1 cellular context compared by ENCODE assay signal in the genomic region with DNA sequence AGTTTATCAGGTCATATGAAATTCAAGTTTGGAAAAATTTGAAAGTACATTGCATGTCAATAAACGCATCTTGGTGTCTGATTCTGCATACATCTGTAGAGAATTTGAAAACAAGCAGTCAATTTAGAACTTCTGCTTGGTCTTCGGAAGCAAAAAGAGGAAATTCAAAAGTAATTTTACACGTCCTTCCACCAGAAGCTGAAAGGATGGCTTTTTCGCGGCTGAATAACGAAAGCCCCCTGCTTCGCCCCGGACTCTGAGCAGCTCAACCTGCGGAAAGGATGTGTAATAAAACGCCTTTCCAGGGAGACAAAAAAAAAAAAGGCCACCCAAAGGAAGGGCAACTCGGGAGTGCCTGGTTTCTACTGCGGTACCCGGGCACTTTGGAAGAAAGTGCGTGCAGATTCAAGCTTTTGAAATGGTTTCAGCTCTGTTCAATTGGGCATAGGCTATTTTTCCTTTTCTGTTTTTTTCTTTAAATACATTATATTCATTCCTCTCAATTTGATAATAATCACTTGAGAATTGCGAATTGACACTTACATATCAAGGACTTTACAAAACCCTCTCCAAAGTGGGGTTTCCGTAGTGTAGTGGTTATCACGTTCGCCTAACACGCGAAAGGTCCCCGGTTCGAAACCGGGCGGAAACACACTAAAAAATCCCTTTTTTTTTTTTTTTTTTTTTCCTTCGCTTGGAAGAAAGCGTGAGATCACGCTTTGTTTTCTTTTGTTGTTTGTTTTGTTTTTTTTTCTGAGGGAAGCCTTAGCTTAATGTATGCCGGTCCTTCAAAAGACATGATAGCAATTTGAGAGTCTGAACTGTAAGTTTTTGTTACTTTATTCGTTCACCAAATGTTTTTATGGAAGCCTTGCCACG.
TF ChIP-seq lines count a peak whose summit lies in the region.

No MANE protein-coding gene starts in this region.

TF ChIP-seq in K562, 482 proteins besides CTCF, POLR2A, EP300 and RAD21 (continues in another document):
- no peak for TF ChIP-seq NR3C1 (CRISPR knock-in tag; IDR thresholded peaks at IDR 0.05)
- TF ChIP-seq, protein P1, sequence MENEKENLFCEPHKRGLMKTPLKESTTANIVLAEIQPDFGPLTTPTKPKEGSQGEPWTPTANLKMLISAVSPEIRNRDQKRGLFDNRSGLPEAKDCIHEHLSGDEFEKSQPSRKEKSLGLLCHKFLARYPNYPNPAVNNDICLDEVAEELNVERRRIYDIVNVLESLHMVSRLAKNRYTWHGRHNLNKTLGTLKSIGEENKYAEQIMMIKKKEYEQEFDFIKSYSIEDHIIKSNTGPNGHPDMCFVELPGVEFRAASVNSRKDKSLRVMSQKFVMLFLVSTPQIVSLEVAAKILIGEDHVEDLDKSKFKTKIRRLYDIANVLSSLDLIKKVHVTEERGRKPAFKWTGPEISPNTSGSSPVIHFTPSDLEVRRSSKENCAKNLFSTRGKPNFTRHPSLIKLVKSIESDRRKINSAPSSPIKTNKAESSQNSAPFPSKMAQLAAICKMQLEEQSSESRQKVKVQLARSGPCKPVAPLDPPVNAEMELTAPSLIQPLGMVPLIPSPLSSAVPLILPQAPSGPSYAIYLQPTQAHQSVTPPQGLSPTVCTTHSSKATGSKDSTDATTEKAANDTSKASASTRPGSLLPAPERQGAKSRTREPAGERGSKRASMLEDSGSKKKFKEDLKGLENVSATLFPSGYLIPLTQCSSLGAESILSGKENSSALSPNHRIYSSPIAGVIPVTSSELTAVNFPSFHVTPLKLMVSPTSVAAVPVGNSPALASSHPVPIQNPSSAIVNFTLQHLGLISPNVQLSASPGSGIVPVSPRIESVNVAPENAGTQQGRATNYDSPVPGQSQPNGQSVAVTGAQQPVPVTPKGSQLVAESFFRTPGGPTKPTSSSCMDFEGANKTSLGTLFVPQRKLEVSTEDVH (IDR thresholded peaks at IDR 0.05; ENCODE audit: low read depth, partially characterized antibody) = peak; percentile 36
- TF ChIP-seq FOXK2 (conservative IDR thresholded peaks at IDR 0.05 in 1 of 2, IDR thresholded peaks at IDR 0.05 in 1 of 2; ENCODE audit: low read depth in 2 of 2) = peak; percentile 14 to 73; a peak in 1 of 4 replicates
- peak; percentile 83 for TF ChIP-seq MYC (IDR thresholded peaks at IDR 0.05; ENCODE audit: low read depth, low read length)
- TF ChIP-seq MYC (CRISPR knock-in tag; IDR thresholded peaks at IDR 0.05; ENCODE audit: borderline replicate concordance, low read depth) = no peak
- peak; percentile 85 to 90; a peak in 3 of 4 replicates for TF ChIP-seq ARNT (IDR thresholded peaks at IDR 0.05)
- no peak for TF ChIP-seq KLF13 (tag; IDR thresholded peaks at IDR 0.05; ENCODE audit: borderline replicate concordance, low read depth)
- peak; percentile 43; the same call in 1 of the 2 replicates for TF ChIP-seq SOX6 (IDR thresholded peaks at IDR 0.05)
- TF ChIP-seq, protein P2, sequence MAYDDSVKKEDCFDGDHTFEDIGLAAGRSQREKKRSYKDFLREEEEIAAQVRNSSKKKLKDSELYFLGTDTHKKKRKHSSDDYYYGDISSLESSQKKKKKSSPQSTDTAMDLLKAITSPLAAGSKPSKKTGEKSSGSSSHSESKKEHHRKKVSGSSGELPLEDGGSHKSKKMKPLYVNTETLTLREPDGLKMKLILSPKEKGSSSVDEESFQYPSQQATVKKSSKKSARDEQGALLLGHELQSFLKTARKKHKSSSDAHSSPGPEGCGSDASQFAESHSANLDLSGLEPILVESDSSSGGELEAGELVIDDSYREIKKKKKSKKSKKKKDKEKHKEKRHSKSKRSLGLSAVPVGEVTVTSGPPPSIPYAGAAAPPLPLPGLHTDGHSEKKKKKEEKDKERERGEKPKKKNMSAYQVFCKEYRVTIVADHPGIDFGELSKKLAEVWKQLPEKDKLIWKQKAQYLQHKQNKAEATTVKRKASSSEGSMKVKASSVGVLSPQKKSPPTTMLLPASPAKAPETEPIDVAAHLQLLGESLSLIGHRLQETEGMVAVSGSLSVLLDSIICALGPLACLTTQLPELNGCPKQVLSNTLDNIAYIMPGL (CRISPR knock-in tag; IDR thresholded peaks at IDR 0.05) = peak; percentile 75; the same call in 1 of the 2 replicates
- peak; percentile 36; the same call in 1 of the 2 replicates for TF ChIP-seq ZNF274 (IDR thresholded peaks at IDR 0.05; ENCODE audit: borderline replicate concordance, low read depth, low read length)
- TF ChIP-seq POLR3A (IDR thresholded peaks at IDR 0.05; ENCODE audit: borderline replicate concordance, extremely low read depth, insufficient read depth, insufficient read length) = peak; percentile 91
- TF ChIP-seq POLR2H (tag; IDR thresholded peaks at IDR 0.05; ENCODE audit: low read depth) = peak; percentile 100
- 0 out of 2 replicates have a peak, but pooled peaks have one; percentile 35 for TF ChIP-seq HDAC2 (IDR thresholded peaks at IDR 0.05)
- TF ChIP-seq, protein P3, sequence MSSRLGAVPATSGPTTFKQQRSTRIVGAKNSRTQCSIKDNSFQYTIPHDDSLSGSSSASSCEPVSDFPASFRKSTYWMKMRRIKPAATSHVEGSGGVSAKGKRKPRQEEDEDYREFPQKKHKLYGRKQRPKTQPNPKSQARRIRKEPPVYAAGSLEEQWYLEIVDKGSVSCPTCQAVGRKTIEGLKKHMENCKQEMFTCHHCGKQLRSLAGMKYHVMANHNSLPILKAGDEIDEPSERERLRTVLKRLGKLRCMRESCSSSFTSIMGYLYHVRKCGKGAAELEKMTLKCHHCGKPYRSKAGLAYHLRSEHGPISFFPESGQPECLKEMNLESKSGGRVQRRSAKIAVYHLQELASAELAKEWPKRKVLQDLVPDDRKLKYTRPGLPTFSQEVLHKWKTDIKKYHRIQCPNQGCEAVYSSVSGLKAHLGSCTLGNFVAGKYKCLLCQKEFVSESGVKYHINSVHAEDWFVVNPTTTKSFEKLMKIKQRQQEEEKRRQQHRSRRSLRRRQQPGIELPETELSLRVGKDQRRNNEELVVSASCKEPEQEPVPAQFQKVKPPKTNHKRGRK (tag; IDR thresholded peaks at IDR 0.05) = 0 out of 2 replicates have a peak, but pooled peaks have one; percentile 10
- TF ChIP-seq ZNF3 (CRISPR knock-in tag; IDR thresholded peaks at IDR 0.05) = no peak
- TF ChIP-seq, protein P4, sequence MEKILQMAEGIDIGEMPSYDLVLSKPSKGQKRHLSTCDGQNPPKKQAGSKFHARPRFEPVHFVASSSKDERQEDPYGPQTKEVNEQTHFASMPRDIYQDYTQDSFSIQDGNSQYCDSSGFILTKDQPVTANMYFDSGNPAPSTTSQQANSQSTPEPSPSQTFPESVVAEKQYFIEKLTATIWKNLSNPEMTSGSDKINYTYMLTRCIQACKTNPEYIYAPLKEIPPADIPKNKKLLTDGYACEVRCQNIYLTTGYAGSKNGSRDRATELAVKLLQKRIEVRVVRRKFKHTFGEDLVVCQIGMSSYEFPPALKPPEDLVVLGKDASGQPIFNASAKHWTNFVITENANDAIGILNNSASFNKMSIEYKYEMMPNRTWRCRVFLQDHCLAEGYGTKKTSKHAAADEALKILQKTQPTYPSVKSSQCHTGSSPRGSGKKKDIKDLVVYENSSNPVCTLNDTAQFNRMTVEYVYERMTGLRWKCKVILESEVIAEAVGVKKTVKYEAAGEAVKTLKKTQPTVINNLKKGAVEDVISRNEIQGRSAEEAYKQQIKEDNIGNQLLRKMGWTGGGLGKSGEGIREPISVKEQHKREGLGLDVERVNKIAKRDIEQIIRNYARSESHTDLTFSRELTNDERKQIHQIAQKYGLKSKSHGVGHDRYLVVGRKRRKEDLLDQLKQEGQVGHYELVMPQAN (IDR thresholded peaks at IDR 0.05; ENCODE audit: borderline replicate concordance) = peak; percentile 76
- peak; percentile 40; the same call in 1 of the 2 replicates for TF ChIP-seq BHLHE40 (IDR thresholded peaks at IDR 0.05; ENCODE audit: low read length)
- no peak for TF ChIP-seq ILK (tag; IDR thresholded peaks at IDR 0.05; ENCODE audit: borderline replicate concordance, low read depth)
- TF ChIP-seq ARID1B (IDR thresholded peaks at IDR 0.05) = no peak
- TF ChIP-seq ZNF583 (CRISPR knock-in tag; IDR thresholded peaks at IDR 0.05) = no peak
- TF ChIP-seq, protein P5, sequence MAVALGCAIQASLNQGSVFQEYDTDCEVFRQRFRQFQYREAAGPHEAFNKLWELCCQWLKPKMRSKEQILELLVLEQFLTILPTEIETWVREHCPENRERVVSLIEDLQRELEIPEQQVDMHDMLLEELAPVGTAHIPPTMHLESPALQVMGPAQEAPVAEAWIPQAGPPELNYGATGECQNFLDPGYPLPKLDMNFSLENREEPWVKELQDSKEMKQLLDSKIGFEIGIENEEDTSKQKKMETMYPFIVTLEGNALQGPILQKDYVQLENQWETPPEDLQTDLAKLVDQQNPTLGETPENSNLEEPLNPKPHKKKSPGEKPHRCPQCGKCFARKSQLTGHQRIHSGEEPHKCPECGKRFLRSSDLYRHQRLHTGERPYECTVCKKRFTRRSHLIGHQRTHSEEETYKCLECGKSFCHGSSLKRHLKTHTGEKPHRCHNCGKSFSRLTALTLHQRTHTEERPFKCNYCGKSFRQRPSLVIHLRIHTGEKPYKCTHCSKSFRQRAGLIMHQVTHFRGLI (CRISPR knock-in tag; IDR thresholded peaks at IDR 0.05) = 0 out of 2 replicates have a peak, but pooled peaks have one; percentile 15
- TF ChIP-seq, protein P6, sequence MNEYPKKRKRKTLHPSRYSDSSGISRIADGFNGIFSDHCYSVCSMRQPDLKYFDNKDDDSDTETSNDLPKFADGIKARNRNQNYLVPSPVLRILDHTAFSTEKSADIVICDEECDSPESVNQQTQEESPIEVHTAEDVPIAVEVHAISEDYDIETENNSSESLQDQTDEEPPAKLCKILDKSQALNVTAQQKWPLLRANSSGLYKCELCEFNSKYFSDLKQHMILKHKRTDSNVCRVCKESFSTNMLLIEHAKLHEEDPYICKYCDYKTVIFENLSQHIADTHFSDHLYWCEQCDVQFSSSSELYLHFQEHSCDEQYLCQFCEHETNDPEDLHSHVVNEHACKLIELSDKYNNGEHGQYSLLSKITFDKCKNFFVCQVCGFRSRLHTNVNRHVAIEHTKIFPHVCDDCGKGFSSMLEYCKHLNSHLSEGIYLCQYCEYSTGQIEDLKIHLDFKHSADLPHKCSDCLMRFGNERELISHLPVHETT (CRISPR knock-in tag; conservative IDR thresholded peaks at IDR 0.05 in 1 of 2, IDR thresholded peaks at IDR 0.05 in 1 of 2) = 0 out of 4 replicates have a peak, but pooled peaks of 1 of the 2 experiments have one; percentile 19
- TF ChIP-seq, protein P7, sequence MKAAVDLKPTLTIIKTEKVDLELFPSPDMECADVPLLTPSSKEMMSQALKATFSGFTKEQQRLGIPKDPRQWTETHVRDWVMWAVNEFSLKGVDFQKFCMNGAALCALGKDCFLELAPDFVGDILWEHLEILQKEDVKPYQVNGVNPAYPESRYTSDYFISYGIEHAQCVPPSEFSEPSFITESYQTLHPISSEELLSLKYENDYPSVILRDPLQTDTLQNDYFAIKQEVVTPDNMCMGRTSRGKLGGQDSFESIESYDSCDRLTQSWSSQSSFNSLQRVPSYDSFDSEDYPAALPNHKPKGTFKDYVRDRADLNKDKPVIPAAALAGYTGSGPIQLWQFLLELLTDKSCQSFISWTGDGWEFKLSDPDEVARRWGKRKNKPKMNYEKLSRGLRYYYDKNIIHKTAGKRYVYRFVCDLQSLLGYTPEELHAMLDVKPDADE (conservative IDR thresholded peaks at IDR 0.05; ENCODE audit: control insufficient read depth, low read depth, low read length) = peak; percentile 63; the same call in 1 of the 2 replicates
- peak; percentile 51; the same call in 1 of the 2 replicates for TF ChIP-seq POLR2G (IDR thresholded peaks at IDR 0.05; ENCODE audit: low read depth, low read length)
- TF ChIP-seq, protein P8, sequence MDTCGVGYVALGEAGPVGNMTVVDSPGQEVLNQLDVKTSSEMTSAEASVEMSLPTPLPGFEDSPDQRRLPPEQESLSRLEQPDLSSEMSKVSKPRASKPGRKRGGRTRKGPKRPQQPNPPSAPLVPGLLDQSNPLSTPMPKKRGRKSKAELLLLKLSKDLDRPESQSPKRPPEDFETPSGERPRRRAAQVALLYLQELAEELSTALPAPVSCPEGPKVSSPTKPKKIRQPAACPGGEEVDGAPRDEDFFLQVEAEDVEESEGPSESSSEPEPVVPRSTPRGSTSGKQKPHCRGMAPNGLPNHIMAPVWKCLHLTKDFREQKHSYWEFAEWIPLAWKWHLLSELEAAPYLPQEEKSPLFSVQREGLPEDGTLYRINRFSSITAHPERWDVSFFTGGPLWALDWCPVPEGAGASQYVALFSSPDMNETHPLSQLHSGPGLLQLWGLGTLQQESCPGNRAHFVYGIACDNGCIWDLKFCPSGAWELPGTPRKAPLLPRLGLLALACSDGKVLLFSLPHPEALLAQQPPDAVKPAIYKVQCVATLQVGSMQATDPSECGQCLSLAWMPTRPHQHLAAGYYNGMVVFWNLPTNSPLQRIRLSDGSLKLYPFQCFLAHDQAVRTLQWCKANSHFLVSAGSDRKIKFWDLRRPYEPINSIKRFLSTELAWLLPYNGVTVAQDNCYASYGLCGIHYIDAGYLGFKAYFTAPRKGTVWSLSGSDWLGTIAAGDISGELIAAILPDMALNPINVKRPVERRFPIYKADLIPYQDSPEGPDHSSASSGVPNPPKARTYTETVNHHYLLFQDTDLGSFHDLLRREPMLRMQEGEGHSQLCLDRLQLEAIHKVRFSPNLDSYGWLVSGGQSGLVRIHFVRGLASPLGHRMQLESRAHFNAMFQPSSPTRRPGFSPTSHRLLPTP (IDR thresholded peaks at IDR 0.05; ENCODE audit: borderline replicate concordance, extremely low read depth, insufficient read length) = peak; percentile 74
- peak; percentile 89 for TF ChIP-seq L3MBTL2 (IDR thresholded peaks at IDR 0.05)
- TF ChIP-seq, protein P9, sequence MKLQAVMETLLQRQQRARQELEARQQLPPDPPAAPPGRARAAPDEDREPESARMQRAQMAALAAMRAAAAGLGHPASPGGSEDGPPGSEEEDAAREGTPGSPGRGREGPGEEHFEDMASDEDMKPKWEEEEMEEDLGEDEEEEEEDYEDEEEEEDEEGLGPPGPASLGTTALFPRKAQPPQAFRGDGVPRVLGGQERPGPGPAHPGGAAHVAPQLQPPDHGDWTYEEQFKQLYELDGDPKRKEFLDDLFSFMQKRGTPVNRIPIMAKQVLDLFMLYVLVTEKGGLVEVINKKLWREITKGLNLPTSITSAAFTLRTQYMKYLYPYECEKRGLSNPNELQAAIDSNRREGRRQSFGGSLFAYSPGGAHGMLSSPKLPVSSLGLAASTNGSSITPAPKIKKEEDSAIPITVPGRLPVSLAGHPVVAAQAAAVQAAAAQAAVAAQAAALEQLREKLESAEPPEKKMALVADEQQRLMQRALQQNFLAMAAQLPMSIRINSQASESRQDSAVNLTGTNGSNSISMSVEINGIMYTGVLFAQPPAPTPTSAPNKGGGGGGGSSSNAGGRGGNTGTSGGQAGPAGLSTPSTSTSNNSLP (IDR thresholded peaks at IDR 0.05; ENCODE audit: borderline replicate concordance, low read depth, low read length) = peak; percentile 55
- TF ChIP-seq POLR3G (IDR thresholded peaks at IDR 0.05; ENCODE audit: extremely low read depth, insufficient read length, insufficient replicate concordance) = peak; percentile 50
- TF ChIP-seq MAZ (CRISPR knock-in tag; conservative IDR thresholded peaks at IDR 0.05 in 1 of 2, IDR thresholded peaks at IDR 0.05 in 1 of 2) = peak in 1 of 2 experiments; percentile 55; a peak in 2 of 4 replicates
- TF ChIP-seq NFIC (IDR thresholded peaks at IDR 0.05) = peak; percentile 65; the same call in 1 of the 2 replicates
- no peak for TF ChIP-seq ZZZ3 (IDR thresholded peaks at IDR 0.05)
- peak; percentile 93 for TF ChIP-seq ZNF384 (IDR thresholded peaks at IDR 0.05; ENCODE audit: low read depth, low read length)
- TF ChIP-seq ZNF311 (CRISPR knock-in tag; IDR thresholded peaks at IDR 0.05) = no peak
- peak; percentile 23 for TF ChIP-seq SUPT5H (IDR thresholded peaks at IDR 0.05)
- peak; percentile 23 for TF ChIP-seq NUFIP1 (IDR thresholded peaks at IDR 0.05; ENCODE audit: partially characterized antibody)
- TF ChIP-seq PHF8 (IDR thresholded peaks at IDR 0.05; ENCODE audit: borderline replicate concordance, low read length) = peak; percentile 21; the same call in 1 of the 2 replicates
